ENCODE assay signal across 10 cellular contexts in the genomic region with DNA sequence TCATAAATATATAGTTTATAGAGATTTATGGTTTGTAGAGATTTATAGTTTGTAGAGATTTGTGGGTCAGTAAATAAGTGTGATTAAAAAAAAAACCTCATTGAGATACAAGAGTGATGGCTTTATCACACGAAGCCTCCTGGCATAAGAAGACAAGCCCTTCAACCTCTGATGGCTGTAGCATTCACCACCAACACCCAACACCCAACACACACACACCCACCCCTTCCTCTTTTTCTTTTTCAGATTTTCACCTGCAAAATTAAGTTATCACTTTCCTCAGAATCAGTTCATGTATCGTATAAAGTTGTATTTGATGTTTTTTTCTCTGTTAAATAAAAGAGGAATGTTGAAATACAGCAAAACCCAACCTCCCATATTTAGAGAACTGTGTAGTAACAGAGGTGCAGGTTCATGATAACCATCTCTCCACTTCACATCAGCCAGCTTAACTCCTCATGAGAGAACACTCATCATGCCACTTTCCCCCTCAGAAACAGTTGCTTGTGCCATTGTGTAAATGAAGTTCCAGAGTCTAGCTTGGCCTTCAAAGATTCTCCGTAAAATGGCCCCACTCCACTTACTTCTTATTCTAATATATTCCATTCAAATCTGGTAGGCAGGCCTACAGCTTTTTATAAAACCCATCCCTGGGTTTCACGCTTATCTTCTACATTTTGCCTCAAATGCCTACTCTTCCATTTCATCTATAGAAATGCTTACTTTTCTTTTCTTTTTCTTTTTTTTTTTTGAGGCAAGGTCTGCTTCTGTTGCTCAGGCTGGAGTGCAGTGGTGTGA.
DNase-seq lines count a peak whose midpoint lies in the region; ATAC-seq and TF ChIP-seq lines count a peak whose summit lies in the region.
"Had no signal": no experiment of that assay in that cellular context is flagged by ENCODE, and none has a peak within 500 bp of the region (broad histone marks: within the 10 kb centered on the region; RNA-seq: fewer than 3 reads in every experiment).

No MANE protein-coding gene starts in this region.

- TF ChIP-seq CTCF in suprapubic skin (IDR thresholded peaks at IDR 0.05) (no peak), uterus (IDR thresholded peaks at IDR 0.05) (no peak)

- H3K4me3 ChIP-seq in iPS-20b (ENCODE audit: low read length) (peak overlapping the region; percentile 44), suprapubic skin (no peak overlapping the region), uterus (no peak overlapping the region)
- H3K4me3 ChIP-seq: SJCRH30 had no signal

- peaks cover 5% of the 10 kb centered on the region for H3K36me3 Mint-ChIP-seq in activated T-cell treated with anti-CD3 and anti-CD28 coated beads, Interleukin-2, amount 50 U/mL, for 4 hours (ENCODE audit: insufficient read depth)
- peaks cover 57% of the 10 kb centered on the region for H3K36me3 Mint-ChIP-seq in T-helper 2 cell treated with Interferon-gamma antibody and Interleukin-4, amounts not matched to agents 5 μg/mL and 100 μg/mL, for 36 hours (ENCODE audit: low read depth)

- H3K36me3 ChIP-seq in iPS-20b (ENCODE audit: insufficient read depth, low read depth, low read length) = no peaks in the 10 kb centered on the region
- H3K36me3 ChIP-seq in suprapubic skin = no peaks in the 10 kb centered on the region
- H3K36me3 ChIP-seq in uterus = no peaks in the 10 kb centered on the region

- H3K4me1 Mint-ChIP-seq in activated T-cell treated with anti-CD3 and anti-CD28 coated beads, Interleukin-2, amount 50 U/mL, for 4 hours (ENCODE audit: low read depth) = peaks cover 58% of the 10 kb centered on the region
- H3K4me1 Mint-ChIP-seq in T-helper 2 cell treated with Interferon-gamma antibody and Interleukin-4, amounts not matched to agents 5 μg/mL and 100 μg/mL, for 36 hours (ENCODE audit: low read depth) = peaks cover 57% of the 10 kb centered on the region

- TF ChIP-seq POLR2A in suprapubic skin (IDR thresholded peaks at IDR 0.05) (no peak), uterus (IDR thresholded peaks at IDR 0.05) (no peak)

- intact Hi-C loops in uterus (cut with DNase I; ENCODE audit: low total_unique reads) = no loop called here

- no peak for TF ChIP-seq EP300 in suprapubic skin (IDR thresholded peaks at IDR 0.05)

- 79% methylated on average over 4 of the region's 4 CpGs for WGBS in suprapubic skin

- H3K27ac ChIP-seq in iPS-20b (ENCODE audit: low read length) = no peak overlapping the region
- peak overlapping the region; percentile 23 for H3K27ac ChIP-seq in suprapubic skin
- H3K27ac ChIP-seq in uterus = no peak overlapping the region
- H3K27ac ChIP-seq: SJCRH30 had no signal

- H3K27me3 ChIP-seq in iPS-20b (ENCODE audit: insufficient read depth, low read length) (no peaks in the 10 kb centered on the region), suprapubic skin (no peaks in the 10 kb centered on the region), uterus (no peaks in the 10 kb centered on the region)
- H3K27me3 ChIP-seq: SJCRH30 had no signal

- H3K4me1 ChIP-seq in iPS-20b (ENCODE audit: insufficient read depth, low read length) (peaks cover 11% of the 10 kb centered on the region; the same call in 1 of the 2 replicates), suprapubic skin (peaks cover 63% of the 10 kb centered on the region), uterus (peaks cover 11 to 19% of the 10 kb centered on the region in 2 donors)
- H3K4me1 ChIP-seq: SJCRH30 had no signal

- DNase-seq in activated T-cell treated with anti-CD3 and anti-CD28 coated beads, Interleukin-2, amount 50 U/mL, for 4 hours = no peak
- no peak for DNase-seq in activated T-cell treated with anti-CD3 and anti-CD28 coated beads, Interleukin-2, amount 50 U/mL, for 48 hours
- DNase-seq in T-helper 2 cell treated with Interferon-gamma antibody and Interleukin-4, amounts not matched to agents 5 μg/mL and 100 μg/mL, for 36 hours (ENCODE audit: low spot score) = no peak
- no peak for DNase-seq in suprapubic skin (ENCODE audit: low spot score in 2 of 2)
- no peak for DNase-seq in uterus
- DNase-seq in COLO829 (ENCODE audit: low spot score) = no peak
- no peak for DNase-seq in effector CD4-positive, alpha-beta T cell
- DNase-seq: NCI-H1048, SJCRH30 had no signal

- H3K4me3 Mint-ChIP-seq in activated T-cell treated with anti-CD3 and anti-CD28 coated beads, Interleukin-2, amount 50 U/mL, for 4 hours = peak overlapping the region; percentile 75
- H3K4me3 Mint-ChIP-seq in T-helper 2 cell treated with Interferon-gamma antibody and Interleukin-4, amounts not matched to agents 5 μg/mL and 100 μg/mL, for 36 hours = peak overlapping the region; percentile 90

- no peaks in the 10 kb centered on the region for H3K9me3 Mint-ChIP-seq in activated T-cell treated with anti-CD3 and anti-CD28 coated beads, Interleukin-2, amount 50 U/mL, for 4 hours
- H3K9me3 Mint-ChIP-seq in T-helper 2 cell treated with Interferon-gamma antibody and Interleukin-4, amounts not matched to agents 5 μg/mL and 100 μg/mL, for 36 hours = no peaks in the 10 kb centered on the region

- H3K9ac ChIP-seq in iPS-20b (ENCODE audit: low read depth, low read length) = peak overlapping the region; percentile 37; the same call in 1 of the 2 replicates

- H3K27me3 Mint-ChIP-seq in activated T-cell treated with anti-CD3 and anti-CD28 coated beads, Interleukin-2, amount 50 U/mL, for 4 hours (ENCODE audit: low read depth) = no peaks in the 10 kb centered on the region
- H3K27me3 Mint-ChIP-seq in T-helper 2 cell treated with Interferon-gamma antibody and Interleukin-4, amounts not matched to agents 5 μg/mL and 100 μg/mL, for 36 hours (ENCODE audit: low read depth) = no peaks in the 10 kb centered on the region

- no peaks in the 10 kb centered on the region for H3K9me3 ChIP-seq in iPS-20b (ENCODE audit: insufficient read depth, low read depth, low read length)
- H3K9me3 ChIP-seq in suprapubic skin = no peaks in the 10 kb centered on the region
- H3K9me3 ChIP-seq in uterus = no peaks in the 10 kb centered on the region
- H3K9me3 ChIP-seq: SJCRH30 had no signal

- H3K27ac Mint-ChIP-seq in T-helper 2 cell treated with Interferon-gamma antibody and Interleukin-4, amounts not matched to agents 5 μg/mL and 100 μg/mL, for 36 hours = peak overlapping the region; percentile 91

- no peak for ATAC-seq in activated T-cell treated with anti-CD3 and anti-CD28 coated beads, Interleukin-2, amount 50 U/mL, for 4 hours
